In genomic region chr1:168179411-168180147, GRCh38 we compare ENCODE assay signal across 8 cellular contexts. TPM values are rescaled to one million over a fixed set of nuclear protein-coding genes. Genes with fewer than 3 reads are reported as not detected.
A peak's percentile ranks its signal among the peaks of the same experiment; 100 is the strongest.
DNase-seq lines count a peak whose midpoint lies in the region; ATAC-seq and TF ChIP-seq lines count a peak whose summit lies in the region.

No MANE protein-coding gene starts in this region.

- intact Hi-C loops in CD8-positive, alpha-beta T cell (cut with DNase I, micrococcal nuclease) = loop anchor here (2.0 to 10.0 kb wide), 8 partner anchors 45 to 1715 kb away; partner anchors contain the start of genes SLC19A2 (in 2 of the 2), BLZF1 (in 1 of the 2), NME7 (in 1 of the 2) and POU2F1 (in 1 of the 2)

- POLR2A ChIA-PET in CD8-positive, alpha-beta T cell (lab: Charles Lee) = interaction anchor here (0.6 to 1.5 kb wide), 4 partner anchors 9 to 243 kb away, joined by 3 to 4 read pairs (median 3); partner anchors contain the start of genes DCAF6, MPC2 and SFT2D2

- DNase-seq in CD8-positive, alpha-beta T cell = peak in 3 of 7 experiments; percentile 5 to 82 (median 10)
- peak; percentile 11 for DNase-seq in GM23338 (ENCODE audit: low spot score)
- no peak for DNase-seq in SK-N-MC (ENCODE audit: low read depth, low spot score)
- peak; percentile 20 for DNase-seq in fibroblast of pulmonary artery (ENCODE audit: low read depth)
- no peak for DNase-seq in retinal pigment epithelial cell (ENCODE audit: low read depth)
- DNase-seq in AML-193 (lab: John Stamatoyannopoulos, UW) = no peak
- DNase-seq in cortex of kidney (lab: John Stamatoyannopoulos, UW) = no peak

- peak overlapping the region; percentile 98 for H3K4me3 ChIP-seq in CD8-positive, alpha-beta T cell (ENCODE audit: low read depth, low read length)
- H3K4me3 ChIP-seq in GM23338 = peak overlapping the region; percentile 96
- peak overlapping the region; percentile 93 for H3K4me3 ChIP-seq in SK-N-MC
- peak overlapping the region; percentile 98 for H3K4me3 ChIP-seq in fibroblast of pulmonary artery (replicated peaks; ENCODE audit: low read depth, low read length)
- peak overlapping the region; percentile 98 for H3K4me3 ChIP-seq in retinal pigment epithelial cell (ENCODE audit: low read length)

- H3K9ac ChIP-seq in SK-N-MC (ENCODE audit: insufficient read length) = peak overlapping the region; percentile 91

- no peaks in the 10 kb centered on the region for H3K9me2 ChIP-seq in GM23338 (ENCODE audit: insufficient read depth)

- H3K4me3 Mint-ChIP-seq in CD8-positive, alpha-beta T cell = no peak overlapping the region
- H3K4me3 Mint-ChIP-seq in GM23338 = no peak overlapping the region

- H3K4me1 ChIP-seq in CD8-positive, alpha-beta T cell (ENCODE audit: insufficient read depth, low read length) = peaks cover 15% of the 10 kb centered on the region
- H3K4me1 ChIP-seq in GM23338 (ENCODE audit: insufficient read depth) = peaks cover 10% of the 10 kb centered on the region; the same call in 1 of the 2 replicates

- CTCF ChIA-PET in CD8-positive, alpha-beta T cell (lab: Charles Lee) = no interaction called here

- TF ChIP-seq CTCF in CD8-positive, alpha-beta T cell (IDR thresholded peaks at IDR 0.05) = no peak
- TF ChIP-seq CTCF in GM23338 (conservative IDR thresholded peaks at IDR 0.05; ENCODE audit: low read depth in 2 of 2) (no peak), fibroblast of pulmonary artery (IDR thresholded peaks at IDR 0.05; ENCODE audit: low read length, missing control alignments) (no peak), retinal pigment epithelial cell (conservative IDR thresholded peaks at IDR 0.05; ENCODE audit: low read depth, low read length) (no peak)

- H3K9me3 Mint-ChIP-seq in CD8-positive, alpha-beta T cell = no peaks in the 10 kb centered on the region
- no peaks in the 10 kb centered on the region for H3K9me3 Mint-ChIP-seq in GM23338

- no peaks in the 10 kb centered on the region for H3K9me3 ChIP-seq in CD8-positive, alpha-beta T cell (ENCODE audit: low read length)
- H3K9me3 ChIP-seq in SK-N-MC (ENCODE audit: low read depth, low read length) = no peaks in the 10 kb centered on the region

- H3F3A ChIP-seq in GM23338 (replicated peaks; ENCODE audit: low read depth) = no peaks in the 10 kb centered on the region; the same call in 1 of the 2 replicates

- H2AFZ ChIP-seq in GM23338 = peak overlapping the region; percentile 95

- H4K20me1 ChIP-seq in GM23338 (replicated peaks; ENCODE audit: insufficient read depth) = no peaks in the 10 kb centered on the region

- H3K27ac Mint-ChIP-seq in CD8-positive, alpha-beta T cell = no peak overlapping the region
- H3K27ac Mint-ChIP-seq in GM23338 = no peak overlapping the region

- H3K79me2 ChIP-seq in GM23338 (replicated peaks; ENCODE audit: insufficient read depth) = peaks cover 37% of the 10 kb centered on the region

- H3K4me1 Mint-ChIP-seq in CD8-positive, alpha-beta T cell (ENCODE audit: low read depth) = peaks cover 15% of the 10 kb centered on the region
- no peaks in the 10 kb centered on the region; the same call in 2 of the 3 replicates for H3K4me1 Mint-ChIP-seq in GM23338

- H3K4me2 ChIP-seq in GM23338 = peak overlapping the region; percentile 95

- peaks cover 10% of the 10 kb centered on the region for H3K36me3 Mint-ChIP-seq in CD8-positive, alpha-beta T cell
- H3K36me3 Mint-ChIP-seq in GM23338 (ENCODE audit: low read depth) = no peaks in the 10 kb centered on the region

- peak overlapping the region; percentile 95 for H3K27ac ChIP-seq in CD8-positive, alpha-beta T cell (ENCODE audit: low read depth, low read length)
- H3K27ac ChIP-seq in GM23338 (ENCODE audit: low read depth) = peak overlapping the region; percentile 89
- H3K27ac ChIP-seq in SK-N-MC = peak overlapping the region; percentile 65

- no peaks in the 10 kb centered on the region for H3K27me3 ChIP-seq in CD8-positive, alpha-beta T cell (ENCODE audit: insufficient read depth, low read length)
- no peaks in the 10 kb centered on the region for H3K27me3 ChIP-seq in GM23338 (ENCODE audit: insufficient read depth)

- peaks cover 5% of the 10 kb centered on the region for H3K27me3 Mint-ChIP-seq in CD8-positive, alpha-beta T cell (ENCODE audit: low read depth)
- H3K27me3 Mint-ChIP-seq in GM23338 (ENCODE audit: insufficient read depth, low read depth, poor library complexity) = peaks cover under 1% of the 10 kb centered on the region

- ATAC-seq in CD8-positive, alpha-beta T cell = peak; percentile 69
- ATAC-seq in GM23338 (no peak), HG02759 (IDR thresholded peaks at IDR 0.05; ENCODE audit: unreplicated experiment) (no peak)

- H3K36me3 ChIP-seq in CD8-positive, alpha-beta T cell (ENCODE audit: insufficient read depth, low read length) = no peaks in the 10 kb centered on the region
- H3K36me3 ChIP-seq in GM23338 (ENCODE audit: insufficient read depth) = no peaks in the 10 kb centered on the region
- 0 out of 2 replicates have a peak, but pooled peaks cover 2% of the 10 kb centered on the region for H3K36me3 ChIP-seq in SK-N-MC (ENCODE audit: insufficient read depth, low read length)

TF ChIP-seq in GM23338, 12 proteins besides CTCF, POLR2A, EP300 and RAD21 (continues in another document):
- TF ChIP-seq ETS1 (IDR thresholded peaks at IDR 0.05) = no peak
- no peak; the same call in 1 of the 2 replicates for TF ChIP-seq CREB1 (CRISPR knock-in tag; IDR thresholded peaks at IDR 0.05; ENCODE audit: low read depth)
- TF ChIP-seq EZH2phosphoT487 (IDR thresholded peaks at IDR 0.05; ENCODE audit: unreplicated experiment) = no peak
- TF ChIP-seq STAT1 (IDR thresholded peaks at IDR 0.05; ENCODE audit: unreplicated experiment) = no peak
- no peak for TF ChIP-seq POLR2AphosphoS5 (IDR thresholded peaks at IDR 0.05; ENCODE audit: low read depth)
- TF ChIP-seq NANOG (IDR thresholded peaks at IDR 0.05; ENCODE audit: borderline replicate concordance) = no peak
- TF ChIP-seq ZNF114 (CRISPR knock-in tag; IDR thresholded peaks at IDR 0.05) = no peak
- no peak for TF ChIP-seq JUNB (IDR thresholded peaks at IDR 0.05; ENCODE audit: unreplicated experiment)
- TF ChIP-seq REST (IDR thresholded peaks at IDR 0.05; ENCODE audit: unreplicated experiment) = no peak

RNA-seq across cellular contexts. Expression of gene TIPRL, which starts 0.8 kb away (rescaled TPM):
- total RNA-seq in CD8-positive, alpha-beta T cell = 10 to 100 TPM; 15.0 to 18.3 TPM
- total RNA-seq in GM23338 (2014; rRNA removed; shearing (Covaris generic)) = 15.9 and 17.1 TPM in 2 replicates
- 32.0 and 32.8 TPM in 2 replicates for polyA plus RNA-seq in GM23338 (2016; fragmentation: Nextera tagmentation; extraction: Ambion mirVana)

RNA-seq across cellular contexts. Expression of gene GPR161, which starts 42.8 kb away (rescaled TPM):
- not detected for total RNA-seq in CD8-positive, alpha-beta T cell
- total RNA-seq in GM23338 (2014; rRNA removed; shearing (Covaris generic)) = 11.6 and 13.6 TPM in 2 replicates
- polyA plus RNA-seq in GM23338 (2016; fragmentation: Nextera tagmentation; extraction: Ambion mirVana) = 6.7 and 7.9 TPM in 2 replicates

RNA-seq across cellular contexts. Expression of gene SFT2D2, which starts 46.2 kb away (rescaled TPM):
- 10 to 100 TPM; 61.2 to 62.3 TPM for total RNA-seq in CD8-positive, alpha-beta T cell
- total RNA-seq in GM23338 (2014; rRNA removed; shearing (Covaris generic)) = 27.1 and 27.2 TPM in 2 replicates
- polyA plus RNA-seq in GM23338 (2016; fragmentation: Nextera tagmentation; extraction: Ambion mirVana) = 7.2 and 7.6 TPM in 2 replicates

Comparison
In these comparisons a context has a peak if more than half of its experiments do, and no peak if none do; other contexts are left out.
1. DNase-seq: peak in GM23338 (single experiment) and fibroblast of pulmonary artery (single experiment); none in SK-N-MC (single experiment), retinal pigment epithelial cell (single experiment), AML-193 (0 of 2) and cortex of kidney (single experiment).
2. RNA of gene GPR161, which starts 42.8 kb away (total RNA-seq): 11.6 to 13.6 TPM in GM23338; not detected in CD8-positive, alpha-beta T cell; every median in the first group is over 10 times any median in the second.
3. Peak in every context shown above with its lines, with median percentiles within 50 percentile points of each other: H3K27ac ChIP-seq and H3K4me3 ChIP-seq.